Comparison of ENCODE assay signal across 35 cellular contexts in the genomic region with DNA sequence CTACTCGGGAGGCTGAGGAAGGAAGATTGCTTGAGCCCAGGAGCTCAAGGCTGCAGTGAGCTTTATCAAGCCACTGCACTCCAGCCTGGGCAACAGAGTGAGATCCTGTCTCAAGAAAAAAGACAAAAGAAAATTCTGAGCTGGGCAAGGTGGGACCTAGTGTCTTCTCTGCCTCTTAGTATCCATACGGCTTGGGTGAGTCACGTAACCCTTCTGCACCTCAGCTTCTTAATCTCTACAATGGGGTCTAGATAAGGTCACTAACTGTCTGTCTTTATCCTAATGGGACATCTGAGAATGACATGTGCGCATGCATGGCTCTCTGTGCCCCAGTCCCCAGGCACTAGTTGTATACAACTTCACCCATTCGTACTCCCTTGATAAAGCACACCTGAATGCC.
"Had no signal": no experiment of that assay in that cellular context is flagged by ENCODE, and none has a peak within 500 bp of the region (broad histone marks: within the 10 kb centered on the region; RNA-seq: fewer than 3 reads in every experiment).

No MANE protein-coding gene starts in this region.

- H3K4me1 Mint-ChIP-seq: brain had no signal

- DNase-seq: activated CD4-positive, alpha-beta memory T cell treated with anti-CD3 and anti-CD28 coated beads, Interleukin-2, amount 10 ng/mL, durations not matched to agents 7 days and 5 days; activated CD4-positive, alpha-beta T cell treated with anti-CD3 and anti-CD28 coated beads for 1 hour; activated CD4-positive, alpha-beta T cell treated with anti-CD3 and anti-CD28 coated beads for 36 hours; activated CD4-positive, alpha-beta T cell treated with anti-CD3 and anti-CD28 coated beads for 48 hours; activated CD4-positive, alpha-beta T cell treated with anti-CD3 and anti-CD28 coated beads, Interleukin-2, amount 10 ng/mL, durations not matched to agents 7 days and 5 days; activated CD4-positive, alpha-beta T cell treated with anti-CD3 and anti-CD28 coated beads, Interleukin-2, amount 50 U/mL, for 48 hours; activated CD4-positive, CD25-positive, alpha-beta regulatory T cell; activated CD8-positive, alpha-beta memory T cell treated with anti-CD3 and anti-CD28 coated beads for 24 hours; activated CD8-positive, alpha-beta memory T cell treated with anti-CD3 and anti-CD28 coated beads, Interleukin-2, amount 10 ng/mL, durations not matched to agents 7 days and 5 days; activated CD8-positive, alpha-beta memory T cell treated with anti-CD3 and anti-CD28 coated beads, Interleukin-2, amount 50 U/mL, for 48 hours; activated effector memory CD4-positive, alpha-beta T cell treated with Interleukin-2 at 50 U/mL for 16 hours; activated gamma-delta T cell; activated naive CD4-positive, alpha-beta T cell treated with anti-CD3 and anti-CD28 coated beads, Interleukin-2, amount 10 ng/mL, durations not matched to agents 7 days and 5 days; activated naive CD4-positive, alpha-beta T cell treated with Interleukin-2 at 50 U/mL for 16 hours; activated naive CD8-positive, alpha-beta T cell treated with anti-CD3 and anti-CD28 coated beads, Interleukin-2, amount 10 ng/mL, durations not matched to agents 7 days and 5 days; activated naive CD8-positive, alpha-beta T cell treated with anti-CD3 and anti-CD28 coated beads, Interleukin-2, amount 50 U/mL, for 24 hours; activated T-cell treated with anti-CD3 and anti-CD28 coated beads, Interleukin-2, amount 50 U/mL, for 24 hours; activated T-cell treated with anti-CD3 and anti-CD28 coated beads, Interleukin-2, amount 50 U/mL, for 48 hours; amygdala; anterior cingulate cortex; central memory CD4-positive, alpha-beta T cell; T-helper 2 cell; T-helper 9 cell had no signal

- H3K27ac ChIP-seq: ascending aorta, coronary artery, VCaP had no signal

- H3K4me3 ChIP-seq: ascending aorta, coronary artery had no signal

- H3K27me3 Mint-ChIP-seq: activated CD4-positive, alpha-beta memory T cell treated with anti-CD3 and anti-CD28 coated beads, Interleukin-2, amount 10 ng/mL, durations not matched to agents 7 days and 5 days; activated CD4-positive, alpha-beta T cell treated with anti-CD3 and anti-CD28 coated beads for 36 hours; activated CD4-positive, alpha-beta T cell treated with anti-CD3 and anti-CD28 coated beads, Interleukin-2, amount 10 ng/mL, durations not matched to agents 7 days and 5 days; activated CD8-positive, alpha-beta memory T cell treated with anti-CD3 and anti-CD28 coated beads, Interleukin-2, amount 10 ng/mL, durations not matched to agents 7 days and 5 days; activated naive CD4-positive, alpha-beta T cell treated with anti-CD3 and anti-CD28 coated beads, Interleukin-2, amount 10 ng/mL, durations not matched to agents 7 days and 5 days; activated naive CD4-positive, alpha-beta T cell treated with anti-CD3 and anti-CD28 coated beads, Interleukin-2, amount 50 U/mL, for 24 hours; activated naive CD8-positive, alpha-beta T cell; activated naive CD8-positive, alpha-beta T cell treated with anti-CD3 and anti-CD28 coated beads, Interleukin-2, amount 10 ng/mL, durations not matched to agents 7 days and 5 days; activated naive CD8-positive, alpha-beta T cell treated with anti-CD3 and anti-CD28 coated beads, Interleukin-2, amount 50 U/mL, for 24 hours; activated T-cell treated with anti-CD3 and anti-CD28 coated beads, Interleukin-2, amount 50 U/mL, for 24 hours had no signal

- ATAC-seq: activated CD4-positive, alpha-beta T cell treated with anti-CD3 and anti-CD28 coated beads for 36 hours; activated CD4-positive, CD25-positive, alpha-beta regulatory T cell treated with anti-CD3 and anti-CD28 coated beads, Interleukin-2, amount 50 U/mL, for 24 hours; activated CD8-positive, alpha-beta memory T cell treated with anti-CD3 and anti-CD28 coated beads, Interleukin-2, amount 10 ng/mL, durations not matched to agents 7 days and 5 days; activated naive CD8-positive, alpha-beta T cell treated with anti-CD3 and anti-CD28 coated beads, Interleukin-2, amount 50 U/mL, for 24 hours had no signal

- H3K27ac Mint-ChIP-seq: activated CD4-positive, alpha-beta memory T cell treated with anti-CD3 and anti-CD28 coated beads, Interleukin-2, amount 10 ng/mL, durations not matched to agents 7 days and 5 days; activated CD4-positive, alpha-beta T cell treated with anti-CD3 and anti-CD28 coated beads for 36 hours; activated CD4-positive, alpha-beta T cell treated with anti-CD3 and anti-CD28 coated beads, Interleukin-2, amount 10 ng/mL, durations not matched to agents 7 days and 5 days; activated CD8-positive, alpha-beta memory T cell treated with anti-CD3 and anti-CD28 coated beads, Interleukin-2, amount 10 ng/mL, durations not matched to agents 7 days and 5 days; activated naive CD4-positive, alpha-beta T cell treated with anti-CD3 and anti-CD28 coated beads, Interleukin-2, amount 10 ng/mL, durations not matched to agents 7 days and 5 days; activated naive CD4-positive, alpha-beta T cell treated with anti-CD3 and anti-CD28 coated beads, Interleukin-2, amount 50 U/mL, for 24 hours; activated naive CD8-positive, alpha-beta T cell; activated naive CD8-positive, alpha-beta T cell treated with anti-CD3 and anti-CD28 coated beads, Interleukin-2, amount 10 ng/mL, durations not matched to agents 7 days and 5 days; activated naive CD8-positive, alpha-beta T cell treated with anti-CD3 and anti-CD28 coated beads, Interleukin-2, amount 50 U/mL, for 24 hours; activated T-cell treated with anti-CD3 and anti-CD28 coated beads, Interleukin-2, amount 50 U/mL, for 24 hours; activated T-helper 2 cell treated with anti-CD3 and anti-CD28 coated beads, Interferon-gamma antibody, Interleukin-2, Interleukin-4, amounts not matched to agents 10 μg/mL and 5 μg/mL and 100 μg/mL, durations not matched to agents 14 hours and 24 hours and 36 hours; brain; T-helper 1 cell treated with Interleukin-12 subunit alpha and Interleukin-12 subunit beta and Interleukin-4 antibody, amounts not matched to agents 30 μg/mL and 1 μg/mL, for 36 hours; T-helper 2 cell treated with Interferon-gamma antibody and Interleukin-4, amounts not matched to agents 5 μg/mL and 100 μg/mL, for 36 hours had no signal

- H3K27me3 ChIP-seq: ascending aorta had no signal

- H3K36me3 Mint-ChIP-seq: brain had no signal

- H3K4me3 Mint-ChIP-seq: activated CD4-positive, alpha-beta memory T cell treated with anti-CD3 and anti-CD28 coated beads, Interleukin-2, amount 10 ng/mL, durations not matched to agents 7 days and 5 days; activated CD4-positive, alpha-beta T cell treated with anti-CD3 and anti-CD28 coated beads for 36 hours; activated CD4-positive, alpha-beta T cell treated with anti-CD3 and anti-CD28 coated beads, Interleukin-2, amount 10 ng/mL, durations not matched to agents 7 days and 5 days; activated CD8-positive, alpha-beta memory T cell treated with anti-CD3 and anti-CD28 coated beads, Interleukin-2, amount 10 ng/mL, durations not matched to agents 7 days and 5 days; activated naive CD4-positive, alpha-beta T cell treated with anti-CD3 and anti-CD28 coated beads, Interleukin-2, amount 10 ng/mL, durations not matched to agents 7 days and 5 days; activated naive CD4-positive, alpha-beta T cell treated with anti-CD3 and anti-CD28 coated beads, Interleukin-2, amount 50 U/mL, for 24 hours; activated naive CD8-positive, alpha-beta T cell; activated naive CD8-positive, alpha-beta T cell treated with anti-CD3 and anti-CD28 coated beads, Interleukin-2, amount 10 ng/mL, durations not matched to agents 7 days and 5 days; activated naive CD8-positive, alpha-beta T cell treated with anti-CD3 and anti-CD28 coated beads, Interleukin-2, amount 50 U/mL, for 24 hours; activated T-cell treated with anti-CD3 and anti-CD28 coated beads, Interleukin-2, amount 50 U/mL, for 24 hours; brain; T-helper 1 cell treated with Interleukin-12 subunit alpha and Interleukin-12 subunit beta and Interleukin-4 antibody, amounts not matched to agents 30 μg/mL and 1 μg/mL, for 36 hours; T-helper 2 cell treated with Interferon-gamma antibody and Interleukin-4, amounts not matched to agents 5 μg/mL and 100 μg/mL, for 36 hours had no signal

- H3K36me3 ChIP-seq: ascending aorta had no signal

- H3K4me1 ChIP-seq: ascending aorta had no signal

- FAIRE-seq: colon, TTC549 had no signal
